8 cellular contexts compared by ENCODE assay signal in genomic region chr22:20703816-20704609, GRCh38.
A peak's percentile ranks its signal among the peaks of the same experiment; 100 is the strongest.
DNase-seq lines count a peak whose midpoint lies in the region; ATAC-seq and TF ChIP-seq lines count a peak whose summit lies in the region.
"Not testable (repeated sequence)": the region's sequence is repeated elsewhere in the genome, so short reads cannot be mapped to it uniquely, and the experiment has no call there.

No MANE protein-coding gene starts in this region.

- H3K4me3 Mint-ChIP-seq in IgD-negative memory B cell: peak overlapping the region; percentile 57 to 98 (median 84)
- H3K4me3 Mint-ChIP-seq in activated T-helper 1 cell treated with anti-CD3 and anti-CD28 coated beads, Interleukin-12 subunit alpha, Interleukin-12 subunit beta, Interleukin-2, Interleukin-4 antibody, amounts not matched to agents 30 ng/mL and 10 ng/mL and 1 ng/mL, durations not matched to agents 14 hours and 24 hours and 36 hours: peak overlapping the region; percentile 68

- TF ChIP-seq POLR2A in sigmoid colon (IDR thresholded peaks at IDR 0.05): not testable (repeated sequence)

- H3K4me3 ChIP-seq in AG04450 (ENCODE audit: low read depth, low read length) (0 out of 2 replicates have a peak overlapping the region, but pooled peaks have one; percentile 13), sigmoid colon (peak overlapping the region in 3 of 4 donors; percentile 54 to 62 (median 61))
- peak overlapping the region; percentile 22 for H3K4me3 ChIP-seq in effector memory CD4-positive, alpha-beta T cell (ENCODE audit: insufficient read depth, low read depth, low read length, poor library complexity, severe bottlenecking)

- not testable (repeated sequence) for TF ChIP-seq CTCF in AG04450 (IDR thresholded peaks at IDR 0.05; ENCODE audit: low read depth, low read length)
- TF ChIP-seq CTCF in sigmoid colon (IDR thresholded peaks at IDR 0.05): peak in 1 of 4 experiments; percentile 13

- not testable (repeated sequence) for TF ChIP-seq EP300 in sigmoid colon (IDR thresholded peaks at IDR 0.05)

- H3K27ac Mint-ChIP-seq in IgD-negative memory B cell; activated T-helper 1 cell treated with anti-CD3 and anti-CD28 coated beads, Interleukin-12 subunit alpha, Interleukin-12 subunit beta, Interleukin-2, Interleukin-4 antibody, amounts not matched to agents 30 ng/mL and 10 ng/mL and 1 ng/mL, durations not matched to agents 14 hours and 24 hours and 36 hours: not testable (repeated sequence)

- H3K27me3 ChIP-seq in AG04450 (ENCODE audit: control insufficient read depth, insufficient read depth, low read length); effector memory CD4-positive, alpha-beta T cell (replicated peaks; ENCODE audit: control insufficient read depth, insufficient read depth, low read length, poor library complexity, severe bottlenecking); sigmoid colon: not testable (repeated sequence)

- H3K9me3 ChIP-seq in AG04450 (ENCODE audit: control insufficient read depth, insufficient read depth, low read length); effector memory CD4-positive, alpha-beta T cell (ENCODE audit: control insufficient read depth, low read length); sigmoid colon: not testable (repeated sequence)

- not testable (repeated sequence) for H3K36me3 Mint-ChIP-seq in IgD-negative memory B cell; activated T-helper 1 cell treated with anti-CD3 and anti-CD28 coated beads, Interleukin-12 subunit alpha, Interleukin-12 subunit beta, Interleukin-2, Interleukin-4 antibody, amounts not matched to agents 30 ng/mL and 10 ng/mL and 1 ng/mL, durations not matched to agents 14 hours and 24 hours and 36 hours (ENCODE audit: low read depth)

- H3K27ac ChIP-seq in AG04450 (ENCODE audit: low read depth, low read length); effector memory CD4-positive, alpha-beta T cell (ENCODE audit: insufficient read depth, low read length, poor library complexity, severe bottlenecking); sigmoid colon: not testable (repeated sequence)

- H3K4me1 ChIP-seq in effector memory CD4-positive, alpha-beta T cell (ENCODE audit: control insufficient read depth, insufficient read depth, low read length, poor library complexity, severe bottlenecking): not testable (repeated sequence)
- H3K4me1 ChIP-seq in sigmoid colon: peaks cover 0 to 13% (median 11%) of the 10 kb centered on the region in 4 donors

- H3K4me1 Mint-ChIP-seq in IgD-negative memory B cell; activated T-helper 1 cell treated with anti-CD3 and anti-CD28 coated beads, Interleukin-12 subunit alpha, Interleukin-12 subunit beta, Interleukin-2, Interleukin-4 antibody, amounts not matched to agents 30 ng/mL and 10 ng/mL and 1 ng/mL, durations not matched to agents 14 hours and 24 hours and 36 hours (ENCODE audit: low read depth): not testable (repeated sequence)

- H3K9me3 Mint-ChIP-seq in IgD-negative memory B cell; activated T-helper 1 cell treated with anti-CD3 and anti-CD28 coated beads, Interleukin-12 subunit alpha, Interleukin-12 subunit beta, Interleukin-2, Interleukin-4 antibody, amounts not matched to agents 30 ng/mL and 10 ng/mL and 1 ng/mL, durations not matched to agents 14 hours and 24 hours and 36 hours: not testable (repeated sequence)

- 1 to 2% methylated on average over 72 of the region's 79 CpGs for WGBS in sigmoid colon, 2 donors

- POLR2A ChIA-PET in AG04450 (lab: Yijun Ruan, JAX): not testable (repeated sequence)

- intact Hi-C loops in activated T-helper 1 cell treated with anti-CD3 and anti-CD28 coated beads, Interleukin-12 subunit alpha, Interleukin-12 subunit beta, Interleukin-2, Interleukin-4 antibody, amounts not matched to agents 30 ng/mL and 10 ng/mL and 1 ng/mL, durations not matched to agents 14 hours and 24 hours and 36 hours (cut with micrococcal nuclease): loop anchor here (2.0 to 5.0 kb wide), 4 partner anchors 142 to 382 kb away; partner anchors contain the start of genes DGCR6L, MED15, PI4KA and SNAP29
- intact Hi-C loops in sigmoid colon (cut with DNase I): loop anchor here (10.0 kb wide), 1 partner anchor 209 kb away; the partner anchor contains the start of gene KLHL22

- DNase-seq in AG04450 (ENCODE audit: low read depth, low spot score); activated T-helper 1 cell treated with anti-CD3 and anti-CD28 coated beads, Interleukin-12 subunit alpha, Interleukin-12 subunit beta, Interleukin-2, Interleukin-4 antibody, amounts not matched to agents 30 ng/mL and 10 ng/mL and 1 ng/mL, durations not matched to agents 14 hours and 24 hours and 36 hours (ENCODE audit: low spot score); sigmoid colon: not testable (repeated sequence)
- DNase-seq in SW480 (ENCODE audit: low spot score) (peak; percentile 14), left lobe of liver (ENCODE audit: low spot score) (peak; percentile 55)
- DNase-seq in effector memory CD4-positive, alpha-beta T cell: peak in 2 of 3 donors; percentile 17 to 20

- not testable (repeated sequence) for H3K36me3 ChIP-seq in effector memory CD4-positive, alpha-beta T cell (ENCODE audit: control insufficient read depth, insufficient read depth, low read length); sigmoid colon

- ATAC-seq in GM19395 (IDR thresholded peaks at IDR 0.05; ENCODE audit: unreplicated experiment) (peak; percentile 3), left lobe of liver (peak; percentile 8)

- CTCF ChIA-PET in AG04450 (lab: Charles Lee): interaction anchor here (1.0 kb wide), 1 partner anchor 80 kb away, joined by 3 read pairs; no protein-coding TSS in a partner anchor

- H3K27me3 Mint-ChIP-seq in IgD-negative memory B cell: not testable (repeated sequence)
- H3K27me3 Mint-ChIP-seq in activated T-helper 1 cell treated with anti-CD3 and anti-CD28 coated beads, Interleukin-12 subunit alpha, Interleukin-12 subunit beta, Interleukin-2, Interleukin-4 antibody, amounts not matched to agents 30 ng/mL and 10 ng/mL and 1 ng/mL, durations not matched to agents 14 hours and 24 hours and 36 hours (ENCODE audit: insufficient read depth): peaks cover 17% of the 10 kb centered on the region
